Comparison of ENCODE assay signal across 8 cellular contexts in genomic region chr14:32203928-32204357, GRCh38.
DNase-seq lines count a peak whose midpoint lies in the region; ATAC-seq and TF ChIP-seq lines count a peak whose summit lies in the region.

No MANE protein-coding gene starts in this region.

- TF ChIP-seq CTCF in astrocyte of the spinal cord (IDR thresholded peaks at IDR 0.05; ENCODE audit: low read depth, low read length): no peak

- no peak for ATAC-seq in stimulated activated naive CD8-positive, alpha-beta T cell treated with anti-CD3 and anti-CD28 coated beads, Interleukin-15, Interleukin-2, amounts not matched to agents 100 U/mL and 50 U/mL, for 24 hours
- no peak for ATAC-seq in GM18519 (IDR thresholded peaks at IDR 0.05; ENCODE audit: low FRiP score, unreplicated experiment)

- in situ Hi-C loops in astrocyte of the spinal cord (cut with HindIII; ENCODE audit: low sequenced_read_pairs): no loop called here

- H3K4me3 ChIP-seq in GM08714 (ENCODE audit: low read length): peak overlapping the region; percentile 59
- H3K4me3 ChIP-seq in astrocyte of the spinal cord (ENCODE audit: low read depth, low read length): peak overlapping the region; percentile 73

- DNase-seq in NCI-H2196 (lab: John Stamatoyannopoulos, UW; ENCODE audit: unreplicated experiment) (peak; percentile 32), astrocyte of the spinal cord (ENCODE audit: low read depth, low spot score) (no peak), kidney tubule cell (ENCODE audit: low spot score) (peak; percentile 28), RKO (ENCODE audit: low spot score) (no peak), OCI-M2 (lab: John Stamatoyannopoulos, UW; ENCODE audit: unreplicated experiment) (no peak)
- peak; percentile 23 for DNase-seq in stimulated activated naive CD8-positive, alpha-beta T cell treated with anti-CD3 and anti-CD28 coated beads, Interleukin-15, Interleukin-2, amounts not matched to agents 100 U/mL and 50 U/mL, for 24 hours

Comparison
In these comparisons a context has a peak if more than half of its experiments do, and no peak if none do; other contexts are left out.
1. DNase-seq: peak in NCI-H2196 (single experiment), kidney tubule cell (single experiment) and stimulated activated naive CD8-positive, alpha-beta T cell treated with anti-CD3 and anti-CD28 coated beads, Interleukin-15, Interleukin-2, amounts not matched to agents 100 U/mL and 50 U/mL, for 24 hours (single experiment); none in astrocyte of the spinal cord (single experiment), RKO (single experiment) and OCI-M2 (single experiment).